27 cellular contexts compared by ENCODE assay signal in the genomic region with DNA sequence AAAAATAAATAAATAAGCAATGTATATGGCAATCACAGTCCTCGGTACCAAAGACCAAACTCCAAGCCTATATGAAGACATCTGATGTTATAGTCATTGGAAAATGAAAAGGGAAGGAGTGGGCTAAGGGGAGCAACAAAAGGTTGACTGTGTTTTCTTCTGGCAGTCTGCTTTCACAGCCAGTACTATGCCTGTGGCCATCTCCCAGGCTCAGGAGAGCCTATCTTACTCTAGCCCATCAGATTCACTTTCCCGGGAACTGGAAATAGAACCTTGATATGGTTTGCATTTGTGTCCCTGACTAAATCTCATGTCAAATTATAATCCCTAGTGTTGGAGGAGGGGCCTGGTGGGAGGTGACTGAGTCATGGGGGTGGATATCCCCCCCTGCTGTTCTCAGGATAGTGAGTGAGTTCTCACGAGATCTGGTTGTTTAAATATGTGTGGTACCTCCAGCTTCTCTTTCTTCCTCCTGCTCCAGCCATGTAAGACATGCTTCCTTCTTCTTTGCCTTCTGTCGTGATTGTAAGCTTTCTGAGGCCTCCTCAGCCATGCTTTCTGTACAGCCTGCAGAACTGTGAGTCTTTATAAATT.
"Had no signal": no experiment of that assay in that cellular context is flagged by ENCODE, and none has a peak within 500 bp of the region (broad histone marks: within the 10 kb centered on the region; RNA-seq: fewer than 3 reads in every experiment).

No MANE protein-coding gene starts in this region.

- H3K36me3 Mint-ChIP-seq: activated naive CD8-positive, alpha-beta T cell; stimulated activated memory B cell treated with anti-CD40 and anti-IgM and Interleukin-4, amounts not matched to agents 10 μg/mL and 1 μg/mL and 100 μg/mL, for 72 hours had no signal

- H3K27ac ChIP-seq: body of pancreas, epithelial cell of prostate, pancreas, psoas muscle, sigmoid colon, upper lobe of left lung, vagina, WERI-Rb-1 had no signal

- DNase-seq: activated CD4-positive, alpha-beta memory T cell treated with anti-CD3 and anti-CD28 coated beads, Interleukin-2, amount 10 ng/mL, durations not matched to agents 7 days and 5 days; activated CD4-positive, alpha-beta T cell treated with anti-CD3 and anti-CD28 coated beads, Interleukin-2, amount 10 ng/mL, durations not matched to agents 24 days and 14 days; activated CD4-positive, CD25-positive, alpha-beta regulatory T cell treated with anti-CD3 and anti-CD28 coated beads, Interleukin-2, amount 50 U/mL, for 72 hours; activated effector memory CD4-positive, alpha-beta T cell treated with Interleukin-2 at 50 U/mL for 16 hours; activated naive CD4-positive, alpha-beta T cell treated with Interleukin-2 at 50 U/mL for 16 hours; activated T-cell treated with anti-CD3 and anti-CD28 coated beads, Interleukin-2, amount 50 U/mL, for 48 hours; anterior cingulate cortex; body of pancreas; dermis blood vessel endothelial cell; effector CD4-positive, alpha-beta T cell; glutamatergic neuron; left ventricle myocardium superior; pancreas; psoas muscle; sigmoid colon; small intestine; stimulated activated CD4-positive, alpha-beta T cell treated with anti-CD3 and anti-CD28 coated beads, Interleukin-4, amount 100 ng/mL, for 4 hours; stimulated activated CD8-positive, alpha-beta memory T cell treated with anti-CD3 and anti-CD28 coated beads, Interleukin-4, amount 100 ng/mL, for 48 hours; stimulated activated naive CD8-positive, alpha-beta T cell treated with anti-CD3 and anti-CD28 coated beads, Interleukin-15, amount 100 ng/mL, for 72 hours; substantia nigra; upper lobe of left lung; WERI-Rb-1 had no signal

- H3K27me3 ChIP-seq: body of pancreas, pancreas, sigmoid colon, upper lobe of left lung, vagina had no signal

- H3K4me1 Mint-ChIP-seq: activated CD4-positive, alpha-beta memory T cell treated with anti-CD3 and anti-CD28 coated beads, Interleukin-2, amount 10 ng/mL, durations not matched to agents 7 days and 5 days; activated CD4-positive, alpha-beta T cell treated with anti-CD3 and anti-CD28 coated beads, Interleukin-2, amount 10 ng/mL, durations not matched to agents 24 days and 14 days; stimulated activated memory B cell treated with anti-CD40 and anti-IgM and Interleukin-4, amounts not matched to agents 10 μg/mL and 1 μg/mL and 100 μg/mL, for 72 hours; stimulated activated naive CD8-positive, alpha-beta T cell treated with anti-CD3 and anti-CD28 coated beads, Interleukin-15, amount 100 ng/mL, for 72 hours had no signal

- H3K27ac Mint-ChIP-seq: activated CD4-positive, alpha-beta memory T cell treated with anti-CD3 and anti-CD28 coated beads, Interleukin-2, amount 10 ng/mL, durations not matched to agents 7 days and 5 days; activated CD4-positive, alpha-beta T cell treated with anti-CD3 and anti-CD28 coated beads, Interleukin-2, amount 10 ng/mL, durations not matched to agents 24 days and 14 days; activated naive CD8-positive, alpha-beta T cell; stimulated activated memory B cell treated with anti-CD40 and anti-IgM and Interleukin-4, amounts not matched to agents 10 μg/mL and 1 μg/mL and 100 μg/mL, for 72 hours; stimulated activated naive CD8-positive, alpha-beta T cell treated with anti-CD3 and anti-CD28 coated beads, Interleukin-15, amount 100 ng/mL, for 72 hours had no signal

- H3K36me3 ChIP-seq: pancreas, sigmoid colon, upper lobe of left lung, vagina, WERI-Rb-1 had no signal

- H3K27me3 Mint-ChIP-seq: activated CD4-positive, alpha-beta memory T cell treated with anti-CD3 and anti-CD28 coated beads, Interleukin-2, amount 10 ng/mL, durations not matched to agents 7 days and 5 days; activated naive CD8-positive, alpha-beta T cell; stimulated activated memory B cell treated with anti-CD40 and anti-IgM and Interleukin-4, amounts not matched to agents 10 μg/mL and 1 μg/mL and 100 μg/mL, for 72 hours; stimulated activated naive CD8-positive, alpha-beta T cell treated with anti-CD3 and anti-CD28 coated beads, Interleukin-15, amount 100 ng/mL, for 72 hours had no signal

- ATAC-seq: body of pancreas; left ventricle myocardium superior; pancreas; psoas muscle; stimulated activated memory B cell treated with anti-CD40 and anti-IgM and Interleukin-4, amounts not matched to agents 10 μg/mL and 1 μg/mL and 100 μg/mL, for 72 hours; stimulated activated naive CD8-positive, alpha-beta T cell treated with anti-CD3 and anti-CD28 coated beads, Interleukin-15, amount 100 ng/mL, for 72 hours had no signal

- H3K9me3 Mint-ChIP-seq: activated CD4-positive, alpha-beta memory T cell treated with anti-CD3 and anti-CD28 coated beads, Interleukin-2, amount 10 ng/mL, durations not matched to agents 7 days and 5 days; activated CD4-positive, alpha-beta T cell treated with anti-CD3 and anti-CD28 coated beads, Interleukin-2, amount 10 ng/mL, durations not matched to agents 24 days and 14 days; nephron; stimulated activated memory B cell treated with anti-CD40 and anti-IgM and Interleukin-4, amounts not matched to agents 10 μg/mL and 1 μg/mL and 100 μg/mL, for 72 hours; stimulated activated naive CD8-positive, alpha-beta T cell treated with anti-CD3 and anti-CD28 coated beads, Interleukin-15, amount 100 ng/mL, for 72 hours had no signal

- H3K9me3 ChIP-seq: body of pancreas, pancreas, psoas muscle, sigmoid colon, upper lobe of left lung, vagina had no signal

- H3K4me1 ChIP-seq: body of pancreas, pancreas, psoas muscle, vagina had no signal

- H3K4me3 Mint-ChIP-seq: activated CD4-positive, alpha-beta memory T cell treated with anti-CD3 and anti-CD28 coated beads, Interleukin-2, amount 10 ng/mL, durations not matched to agents 7 days and 5 days; activated CD4-positive, alpha-beta T cell treated with anti-CD3 and anti-CD28 coated beads, Interleukin-2, amount 10 ng/mL, durations not matched to agents 24 days and 14 days; activated naive CD8-positive, alpha-beta T cell; nephron; stimulated activated memory B cell treated with anti-CD40 and anti-IgM and Interleukin-4, amounts not matched to agents 10 μg/mL and 1 μg/mL and 100 μg/mL, for 72 hours; stimulated activated naive CD8-positive, alpha-beta T cell treated with anti-CD3 and anti-CD28 coated beads, Interleukin-15, amount 100 ng/mL, for 72 hours had no signal

- H3K4me3 ChIP-seq: body of pancreas, pancreas, psoas muscle, sigmoid colon, upper lobe of left lung, vagina had no signal
